1 cellular context compared by ENCODE assay signal in genomic region chr15:63605816-63606215, GRCh38.
TF ChIP-seq lines count a peak whose summit lies in the region.

No MANE protein-coding gene starts in this region.

TF ChIP-seq in HepG2, 621 proteins besides CTCF, POLR2A, EP300 and RAD21:
- TF ChIP-seq ZNF205 (CRISPR knock-in tag; IDR thresholded peaks at IDR 0.05) = no peak
- no peak for TF ChIP-seq MAX (IDR thresholded peaks at IDR 0.05)
- TF ChIP-seq ELF3 (CRISPR knock-in tag; IDR thresholded peaks at IDR 0.05) = no peak
